In the genomic region with DNA sequence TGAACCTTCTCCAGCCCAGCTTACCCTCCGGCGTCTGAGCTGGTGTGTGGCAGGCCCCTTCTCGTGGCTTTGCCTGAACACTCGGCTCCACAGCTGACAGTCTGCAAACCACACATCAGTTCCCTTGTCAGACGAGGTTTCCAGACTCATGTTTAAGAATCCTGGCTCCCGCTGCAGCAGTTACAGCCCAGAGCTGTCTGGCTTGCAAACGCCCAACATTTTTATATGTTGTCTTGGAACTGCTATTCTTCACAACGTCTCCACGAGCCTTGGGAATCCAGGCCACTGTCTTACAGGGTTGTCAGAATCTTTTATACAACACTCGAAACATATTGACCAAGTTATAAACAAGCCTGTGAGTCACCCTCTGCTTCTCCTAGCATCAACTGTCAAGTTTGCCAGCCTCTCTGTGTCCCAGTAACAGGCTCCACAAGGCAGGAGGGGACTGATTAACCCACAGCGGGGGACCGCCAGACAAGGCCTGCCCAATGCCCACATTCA, we compare ENCODE assay signal across 9 cellular contexts.
A peak's percentile ranks its signal among the peaks of the same experiment; 100 is the strongest.
DNase-seq lines count a peak whose midpoint lies in the region; ATAC-seq and TF ChIP-seq lines count a peak whose summit lies in the region.
"Had no signal": no experiment of that assay in that cellular context is flagged by ENCODE, and none has a peak within 500 bp of the region (broad histone marks: within the 10 kb centered on the region; RNA-seq: fewer than 3 reads in every experiment).

No MANE protein-coding gene starts in this region.

- intact Hi-C loops in Right ventricle myocardium superior (cut with DNase I) = no loop called here
- intact Hi-C loops in prostate gland (cut with DNase I) = loop anchor here (5.0 to 10.0 kb wide), 2 partner anchors 59 to 271 kb away; no protein-coding TSS in a partner anchor

- no peak overlapping the region for H3K4me3 ChIP-seq in BLaER1
- no peak overlapping the region for H3K4me3 ChIP-seq in SJCRH30
- no peak overlapping the region for H3K4me3 ChIP-seq in prostate gland
- no peak overlapping the region for H3K4me3 ChIP-seq in WERI-Rb-1 (ENCODE audit: low read depth, low read length)

- TF ChIP-seq CTCF in prostate gland (IDR thresholded peaks at IDR 0.05) = no peak
- TF ChIP-seq CTCF in WERI-Rb-1 (IDR thresholded peaks at IDR 0.05; ENCODE audit: low read depth, low read length) = no peak

- peak; percentile 57 for ATAC-seq in Right ventricle myocardium superior (ENCODE audit: poor library complexity)

- TF ChIP-seq POLR2A in prostate gland (IDR thresholded peaks at IDR 0.05) = no peak

- H3K9ac ChIP-seq in BLaER1 = no peak overlapping the region

- peaks cover 11% of the 10 kb centered on the region; the same call in 1 of the 2 replicates for H4K20me1 ChIP-seq in BLaER1

- DNase-seq in SJCRH30 (peak; percentile 82 to 86), Right ventricle myocardium superior (peak; percentile 37), prostate gland (ENCODE audit: low spot score) (peak; percentile 26), WERI-Rb-1 (no peak), NK-92 (lab: John Stamatoyannopoulos, UW; ENCODE audit: unreplicated experiment) (no peak), NCI-H1105 (lab: John Stamatoyannopoulos, UW) (no peak)
- no peak for DNase-seq in activated CD4-positive, alpha-beta T cell treated with anti-CD3 and anti-CD28 coated beads, Interleukin-2, amount 50 U/mL, for 48 hours
- DNase-seq: activated naive CD4-positive, alpha-beta T cell had no signal

- H3K36me3 ChIP-seq in BLaER1 (peaks cover 19% of the 10 kb centered on the region), SJCRH30 (peaks cover 3% of the 10 kb centered on the region; the same call in 1 of the 2 replicates), prostate gland (no peaks in the 10 kb centered on the region), WERI-Rb-1 (no peaks in the 10 kb centered on the region)

- H3K27me3 ChIP-seq in BLaER1 (no peaks in the 10 kb centered on the region), SJCRH30 (no peaks in the 10 kb centered on the region), prostate gland (replicated peaks; ENCODE audit: insufficient read depth) (no peaks in the 10 kb centered on the region), WERI-Rb-1 (ENCODE audit: insufficient read depth, low read depth, severe bottlenecking) (no peaks in the 10 kb centered on the region)

- peaks cover 43% of the 10 kb centered on the region for H3K4me1 ChIP-seq in BLaER1
- H3K4me1 ChIP-seq in SJCRH30 = peaks cover 15% of the 10 kb centered on the region
- H3K4me1 ChIP-seq in prostate gland (replicated peaks) = peaks cover 5% of the 10 kb centered on the region

- H3K27ac ChIP-seq in BLaER1 (no peak overlapping the region), SJCRH30 (peak overlapping the region; percentile 27), prostate gland (no peak overlapping the region), WERI-Rb-1 (no peak overlapping the region)

- H3K9me3 ChIP-seq in BLaER1 (peaks cover 10% of the 10 kb centered on the region), SJCRH30 (replicated peaks) (no peaks in the 10 kb centered on the region), prostate gland (no peaks in the 10 kb centered on the region), WERI-Rb-1 (ENCODE audit: severe bottlenecking) (no peaks in the 10 kb centered on the region)

- WGBS in prostate gland = 24% methylated on average over 12 of the region's 12 CpGs

- H3K4me2 ChIP-seq in BLaER1 = 0 out of 2 replicates have a peak overlapping the region, but pooled peaks have one; percentile 2

Comparison
In these comparisons a context has a peak if more than half of its experiments do, and no peak if none do; other contexts are left out.
1. DNase-seq: peak in SJCRH30 (2 of 2), Right ventricle myocardium superior (single experiment) and prostate gland (single experiment); none in WERI-Rb-1 (single experiment), NK-92 (single experiment), NCI-H1105 (single experiment) and activated CD4-positive, alpha-beta T cell treated with anti-CD3 and anti-CD28 coated beads, Interleukin-2, amount 50 U/mL, for 48 hours (0 of 2).